In the genomic region with DNA sequence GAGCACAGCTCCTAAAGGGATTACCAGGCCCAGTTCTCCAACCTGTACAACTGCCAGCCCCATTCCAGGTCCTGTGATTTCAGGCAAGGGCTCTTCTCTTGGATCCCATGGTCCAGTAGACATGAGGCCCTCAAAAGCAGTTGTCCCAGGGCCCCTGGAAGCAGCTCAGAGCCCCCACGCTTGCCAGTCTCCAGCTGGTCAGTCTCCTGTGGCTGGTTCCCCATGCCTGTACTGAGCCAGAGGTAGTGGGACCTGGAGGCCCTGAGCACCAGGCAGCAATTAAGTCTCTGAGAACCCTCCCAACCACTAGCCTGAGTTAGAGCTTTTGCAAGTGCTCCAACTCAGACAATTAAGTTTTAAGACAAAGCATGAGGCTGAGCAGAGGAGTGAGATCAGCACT, we compare ENCODE assay signal across 1 cellular context.
TF ChIP-seq lines count a peak whose summit lies in the region.

No MANE protein-coding gene starts in this region.

TF ChIP-seq in WTC11, 78 proteins besides CTCF, POLR2A, EP300 and RAD21 (continued from another document):
- TF ChIP-seq, protein P1, sequence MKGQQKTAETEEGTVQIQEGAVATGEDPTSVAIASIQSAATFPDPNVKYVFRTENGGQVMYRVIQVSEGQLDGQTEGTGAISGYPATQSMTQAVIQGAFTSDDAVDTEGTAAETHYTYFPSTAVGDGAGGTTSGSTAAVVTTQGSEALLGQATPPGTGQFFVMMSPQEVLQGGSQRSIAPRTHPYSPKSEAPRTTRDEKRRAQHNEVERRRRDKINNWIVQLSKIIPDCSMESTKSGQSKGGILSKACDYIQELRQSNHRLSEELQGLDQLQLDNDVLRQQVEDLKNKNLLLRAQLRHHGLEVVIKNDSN (CRISPR knock-in tag; IDR thresholded peaks at IDR 0.05), result no peak
TF ChIP-seq in WTC11: peak in this region for 0.
